8 cellular contexts compared by ENCODE assay signal in genomic region chr3:36763850-36764703, GRCh38. TPM values are rescaled to one million over a fixed set of nuclear protein-coding genes. Genes with fewer than 3 reads are reported as not detected.
DNase-seq lines count a peak whose midpoint lies in the region; ATAC-seq and TF ChIP-seq lines count a peak whose summit lies in the region.

TSS of gene DCLK3 (minus strand) at chr3:36764553. CDS start at chr3:36764263, 290 bp downstream.

- H3K79me2 ChIP-seq in Karpas-422 (ENCODE audit: low read length) = no peaks in the 10 kb centered on the region

- H3K27ac ChIP-seq in right atrium auricular region (no peak within 1 kb of the TSS), Karpas-422 (ENCODE audit: low read length) (no peak within 1 kb of the TSS)

- H4K20me1 ChIP-seq in Karpas-422 (ENCODE audit: insufficient read depth, low read depth, low read length) = no peaks in the 10 kb centered on the region

- peaks cover 6% of the 10 kb centered on the region for H3K4me1 Mint-ChIP-seq in T-helper 17 cell

- TF ChIP-seq CTCF in right atrium auricular region (IDR thresholded peaks at IDR 0.05) = no peak

- H3K4me2 ChIP-seq in skeletal muscle satellite cell (ENCODE audit: low read length) (peak within 1 kb of the TSS; percentile 49), Karpas-422 (ENCODE audit: low read depth, low read length, poor library complexity, severe bottlenecking) (no peak within 1 kb of the TSS)

- no peak for ATAC-seq in T-helper 17 cell
- ATAC-seq in GM21390 (IDR thresholded peaks at IDR 0.05; ENCODE audit: unreplicated experiment) = no peak
- ATAC-seq in GM18511 (IDR thresholded peaks at IDR 0.05; ENCODE audit: unreplicated experiment) = no peak

- H3K27ac Mint-ChIP-seq in T-helper 17 cell = no peak within 1 kb of the TSS

- peaks cover 11% of the 10 kb centered on the region for H3K36me3 Mint-ChIP-seq in T-helper 17 cell (ENCODE audit: low read depth)

- H3K27me3 ChIP-seq in right atrium auricular region (peaks cover 0 to 6% of the 10 kb centered on the region in 2 donors), skeletal muscle satellite cell (ENCODE audit: control insufficient read depth, insufficient read depth, low read length) (peaks cover 64% of the 10 kb centered on the region), Karpas-422 (ENCODE audit: low read length) (no peaks in the 10 kb centered on the region)

- H3K9ac ChIP-seq in skeletal muscle satellite cell (ENCODE audit: low read depth, low read length) = no peak within 1 kb of the TSS
- H3K9ac ChIP-seq in Karpas-422 (ENCODE audit: low read length) = no peak within 1 kb of the TSS

- H3K4me1 ChIP-seq in right atrium auricular region (peaks cover 0 to 4% of the 10 kb centered on the region in 2 donors), skeletal muscle satellite cell (ENCODE audit: control insufficient read depth, insufficient read depth, low read length) (no peaks in the 10 kb centered on the region), Karpas-422 (ENCODE audit: low read length) (no peaks in the 10 kb centered on the region)

- H2AFZ ChIP-seq in Karpas-422 (ENCODE audit: low read length) = no peak within 1 kb of the TSS

- H3K36me3 ChIP-seq in right atrium auricular region (no peaks in the 10 kb centered on the region), skeletal muscle satellite cell (ENCODE audit: insufficient read depth, low read length) (no peaks in the 10 kb centered on the region), Karpas-422 (ENCODE audit: insufficient read depth, low read length) (no peaks in the 10 kb centered on the region)

- DNase-seq in DMS53 (lab: John Stamatoyannopoulos, UW) (peak; percentile 47), DMS53 treated with DMSO at 0.1 percent for 48 hours (lab: John Stamatoyannopoulos, UW; ENCODE audit: unreplicated experiment) (no peak), T-helper 17 cell (no peak), right atrium auricular region (ENCODE audit: low spot score) (no peak), Karpas-422 (no peak)

- peak within 1 kb of the TSS; percentile 80 for H3K4me3 Mint-ChIP-seq in T-helper 17 cell

- no peaks in the 10 kb centered on the region for H3K9me3 ChIP-seq in T-helper 17 cell (ENCODE audit: control insufficient read depth, low read length, poor library complexity, severe bottlenecking)
- no peaks in the 10 kb centered on the region for H3K9me3 ChIP-seq in right atrium auricular region
- H3K9me3 ChIP-seq in skeletal muscle satellite cell (replicated peaks; ENCODE audit: low read length) = no peaks in the 10 kb centered on the region
- H3K9me3 ChIP-seq in Karpas-422 (ENCODE audit: low read length) = no peaks in the 10 kb centered on the region

- H3K27me3 Mint-ChIP-seq in T-helper 17 cell = peaks cover 81% of the 10 kb centered on the region

- H3K9me2 ChIP-seq in Karpas-422 (replicated peaks; ENCODE audit: insufficient read depth, low read length) = no peaks in the 10 kb centered on the region

- peak within 1 kb of the TSS; percentile 12 to 46 for H3K4me3 ChIP-seq in right atrium auricular region
- H3K4me3 ChIP-seq in skeletal muscle satellite cell (ENCODE audit: low read length) = peak within 1 kb of the TSS; percentile 39
- no peak within 1 kb of the TSS for H3K4me3 ChIP-seq in Karpas-422 (ENCODE audit: low read length)

RNA-seq across cellular contexts. Expression of gene DCLK3, which starts in this region (rescaled TPM):
- total RNA-seq in T-helper 17 cell (not detected), right atrium auricular region (under 1 TPM; 0.08 to 0.15 TPM)
- under 0.01 TPM in 1 of 2 replicates, not detected in the other for total RNA-seq in skeletal muscle satellite cell (2012; rRNA removed)
- total RNA-seq in Karpas-422 (2014; rRNA removed; shearing (Covaris generic); ENCODE audit: low replicate concordance) = not detected in 2 replicates
